2 cellular contexts compared by ENCODE assay signal in genomic region chr20:63478346-63479302, GRCh38.
TF ChIP-seq lines count a peak whose summit lies in the region.

No MANE protein-coding gene starts in this region.

TF ChIP-seq in IMR-90, 13 proteins besides CTCF, POLR2A, EP300 and RAD21:
- no peak for TF ChIP-seq CHD1 (IDR thresholded peaks at IDR 0.05; ENCODE audit: low read depth, low read length)
- TF ChIP-seq NFE2L2 (IDR thresholded peaks at IDR 0.05; ENCODE audit: low read depth, low read length): no peak
- TF ChIP-seq RFX5 (IDR thresholded peaks at IDR 0.05; ENCODE audit: low read depth, low read length): no peak
- TF ChIP-seq CEBPB (IDR thresholded peaks at IDR 0.05; ENCODE audit: low read depth, low read length): no peak
- TF ChIP-seq MXI1 (IDR thresholded peaks at IDR 0.05; ENCODE audit: borderline replicate concordance, low read depth, low read length): no peak
- no peak for TF ChIP-seq ELK1 (IDR thresholded peaks at IDR 0.05; ENCODE audit: borderline replicate concordance, low read depth, low read length)
- TF ChIP-seq BHLHE40 (IDR thresholded peaks at IDR 0.05; ENCODE audit: low read depth, low read length): no peak
- no peak for TF ChIP-seq RCOR1 (IDR thresholded peaks at IDR 0.05; ENCODE audit: insufficient replicate concordance, low read length)
TF ChIP-seq in IMR-90: peak in this region for 0.

TF ChIP-seq in K562, 482 proteins besides CTCF, POLR2A, EP300 and RAD21:
- TF ChIP-seq SAFB (IDR thresholded peaks at IDR 0.05; ENCODE audit: borderline replicate concordance, low read depth, low read length): peak; percentile 49; the same call in 1 of the 2 replicates
- TF ChIP-seq AFF4 (CRISPR knock-in tag; IDR thresholded peaks at IDR 0.05): no peak
